Comparison of ENCODE assay signal across 8 cellular contexts in genomic region chr22:46684706-46685105, GRCh38. TPM values are rescaled to one million over a fixed set of nuclear protein-coding genes. Genes with fewer than 3 reads are reported as not detected.
DNase-seq lines count a peak whose midpoint lies in the region; ATAC-seq and TF ChIP-seq lines count a peak whose summit lies in the region.

No MANE protein-coding gene starts in this region.

- intact Hi-C loops in heart left ventricle (cut with DNase I) = loop anchor here in 8 of 10 donors (5.0 kb wide), 5 partner anchors 32 to 122 kb away; partner anchors contain the start of gene CERK (in 2 of the 8)
- intact Hi-C loops in ovary (cut with DNase I) = no loop called here

- TF ChIP-seq EP300 in ovary (IDR thresholded peaks at IDR 0.05) = no peak

- H3K4me1 ChIP-seq in heart left ventricle = peaks cover 11 to 67% (median 54%) of the 10 kb centered on the region in 12 donors
- peaks cover 10% of the 10 kb centered on the region for H3K4me1 ChIP-seq in ovary (ENCODE audit: insufficient read depth)

- H3K9me3 ChIP-seq in heart left ventricle (no peaks in the 10 kb centered on the region), ovary (no peaks in the 10 kb centered on the region)

- H3K27me3 ChIP-seq in heart left ventricle (no peaks in the 10 kb centered on the region), ovary (no peaks in the 10 kb centered on the region)

- H3K4me3 ChIP-seq in heart left ventricle (no peak overlapping the region), ovary (no peak overlapping the region)

- H3K36me3 ChIP-seq in heart left ventricle (peaks cover 0 to 61% (median 39%) of the 10 kb centered on the region in 9 donors), ovary (no peaks in the 10 kb centered on the region)

- DNase-seq in GM10266 (ENCODE audit: extremely low spot score) (peak; percentile 82), NCI-H2107 (lab: John Stamatoyannopoulos, UW) (peak; percentile 20), heart left ventricle (peak in 4 of 5 donors; percentile 57 to 76 (median 68)), SIG-M5 treated with dmso at 0.1 percent for 504 hours (lab: John Stamatoyannopoulos, UW; ENCODE audit: unreplicated experiment) (no peak), ovary (no peak), A172 (ENCODE audit: low spot score) (no peak)
- DNase-seq in stimulated activated CD4-positive, alpha-beta T cell treated with anti-CD3 and anti-CD28 coated beads, Interleukin-15, amount 100 ng/mL, for 24 hours = no peak

- TF ChIP-seq POLR2A in heart left ventricle (IDR thresholded peaks at IDR 0.05) (no peak), ovary (IDR thresholded peaks at IDR 0.05) (no peak)

- ATAC-seq in GM21717 (IDR thresholded peaks at IDR 0.05; ENCODE audit: unreplicated experiment) = peak; percentile 71
- ATAC-seq in heart left ventricle = peak; percentile 59 to 65 (median 60)

- TF ChIP-seq CTCF in GM10266 (IDR thresholded peaks at IDR 0.05; ENCODE audit: control insufficient read depth, insufficient read depth, low read depth, missing control alignments) = peak; percentile 18
- TF ChIP-seq CTCF in heart left ventricle (IDR thresholded peaks at IDR 0.05) = no peak
- TF ChIP-seq CTCF in ovary (IDR thresholded peaks at IDR 0.05) = no peak

- 40 to 56% (median 52%) methylated on average over 10 of the region's 10 CpGs for WGBS in heart left ventricle, 4 donors
- 79 to 85% (median 84%) methylated on average over 10 of the region's 10 CpGs for WGBS in ovary, 3 donors

- H3K27ac ChIP-seq in heart left ventricle = peak overlapping the region; percentile 75 to 93 (median 84)
- H3K27ac ChIP-seq in ovary = no peak overlapping the region

RNA-seq across cellular contexts. Expression of gene CERK, which starts 53.3 kb away (rescaled TPM):
- total RNA-seq in heart left ventricle = 100 to 1,000 TPM in 1 of 9 donors, 10 to 100 TPM in 8; 52.6 to 125 (median 72.3) TPM
- polyA plus RNA-seq in heart left ventricle = 100 to 1,000 TPM in 1 of 2 donors, 10 to 100 TPM in 1; 17.8 to 114 TPM
- 10 to 100 TPM; 30.3 to 71.1 (median 47.4) TPM for total RNA-seq in ovary
- polyA plus RNA-seq in ovary = 10 to 100 TPM; 27.1 to 27.6 TPM
- 33.8 and 34.9 TPM in 2 replicates for total RNA-seq in A172 (2014; rRNA removed; shearing (Covaris generic))

Comparison
In these comparisons a context has a peak if more than half of its experiments do, and no peak if none do; other contexts are left out.
1. DNase-seq: peak in GM10266 (single experiment), NCI-H2107 (single experiment) and heart left ventricle (4 of 5); none in SIG-M5 treated with dmso at 0.1 percent for 504 hours (single experiment), ovary (0 of 5), stimulated activated CD4-positive, alpha-beta T cell treated with anti-CD3 and anti-CD28 coated beads, Interleukin-15, amount 100 ng/mL, for 24 hours (single experiment) and A172 (single experiment).
2. H3K27ac ChIP-seq: peak in heart left ventricle (12 of 12); none in ovary (0 of 2).
3. intact Hi-C loops: an anchor here in heart left ventricle (5.0 kb wide); none called in ovary.